ENCODE assay signal across 10 cellular contexts in the genomic region with DNA sequence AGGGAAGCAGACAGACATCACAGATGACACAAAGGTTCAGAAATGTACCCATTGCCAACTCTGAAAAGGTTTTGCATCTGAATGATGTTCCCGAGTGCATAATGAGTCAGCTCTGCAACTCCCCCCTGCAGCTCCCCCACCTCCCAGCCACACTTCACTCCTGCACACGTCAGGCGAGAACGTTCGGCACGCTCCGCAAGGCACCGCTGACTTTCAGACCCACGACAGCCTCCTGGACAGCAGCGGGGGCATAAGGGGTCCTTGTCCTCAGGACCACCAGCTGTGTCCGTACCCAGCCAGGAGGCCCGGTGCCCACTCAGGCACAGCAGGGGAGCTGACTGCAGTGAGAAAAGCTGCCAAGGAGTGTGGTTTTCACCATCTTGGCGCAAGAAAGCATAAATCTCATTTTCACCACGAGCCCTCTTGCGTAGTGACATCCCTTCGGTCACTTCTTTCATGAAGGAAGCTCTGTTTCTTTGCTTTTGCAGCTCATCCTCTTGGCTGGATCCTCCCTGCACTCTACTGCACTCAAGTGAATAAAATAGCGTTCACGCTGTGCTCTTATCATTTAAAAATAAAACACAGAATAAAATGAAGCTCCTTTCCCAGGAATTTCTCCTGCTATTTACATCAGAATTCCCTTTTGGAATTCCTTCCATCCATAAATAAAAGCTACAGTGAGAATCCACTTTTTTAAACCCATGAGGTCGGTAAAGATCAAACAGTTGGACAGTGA. TPM values are rescaled to one million over a fixed set of nuclear protein-coding genes. Genes with fewer than 3 reads are reported as not detected.
DNase-seq lines count a peak whose midpoint lies in the region; ATAC-seq, FAIRE-seq and TF ChIP-seq lines count a peak whose summit lies in the region.
"Had no signal": no experiment of that assay in that cellular context is flagged by ENCODE, and none has a peak within 500 bp of the region (broad histone marks: within the 10 kb centered on the region; RNA-seq: fewer than 3 reads in every experiment).

No MANE protein-coding gene starts in this region.

- no peak overlapping the region for H3K4me3 ChIP-seq in uterus

- intact Hi-C loops in uterus (cut with DNase I; ENCODE audit: low total_unique reads), result no loop called here

- TF ChIP-seq POLR2A in uterus (IDR thresholded peaks at IDR 0.05) (no peak), GM12892 (IDR thresholded peaks at IDR 0.05; ENCODE audit: low read depth, low read length) (no peak)

- H3K27ac ChIP-seq in uterus, result peak overlapping the region; percentile 46 to 50

- no peak for FAIRE-seq in GM12892 (lab: Jason Lieb, UNC)

- peak; percentile 7 to 32 for DNase-seq in NOMO-1 (lab: John Stamatoyannopoulos, UW; ENCODE audit: unreplicated experiment in 2 of 2)
- DNase-seq in NOMO-1 treated with dmso at 0.1 percent for 144 hours (lab: John Stamatoyannopoulos, UW; ENCODE audit: unreplicated experiment), result no peak
- peak; percentile 49 for DNase-seq in cerebellum (ENCODE audit: low spot score)
- DNase-seq in left kidney (ENCODE audit: low read depth, low spot score), result peak; percentile 79
- peak in 1 of 2 donors; percentile 47 for DNase-seq in uterus
- DNase-seq in GM12892 (ENCODE audit: insufficient read length), result no peak
- no peak for DNase-seq in RPMI8226
- DNase-seq: activated naive CD4-positive, alpha-beta T cell had no signal

- no peak for ATAC-seq in GM19467 (IDR thresholded peaks at IDR 0.05; ENCODE audit: unreplicated experiment)
- ATAC-seq: natural killer cell treated with Interleukin-12 subunit alpha and Interleukin-12 subunit beta and Interleukin-15 and Interleukin-18, amount 100 ng/mL, for 72 hours had no signal

- peaks cover 4 to 5% of the 10 kb centered on the region in 2 donors for H3K4me1 ChIP-seq in uterus

- H3K9me3 ChIP-seq in uterus, result no peaks in the 10 kb centered on the region

- no peaks in the 10 kb centered on the region for H3K27me3 ChIP-seq in uterus

- TF ChIP-seq CTCF in uterus (IDR thresholded peaks at IDR 0.05), result no peak

- no peaks in the 10 kb centered on the region for H3K36me3 ChIP-seq in uterus

RNA-seq across cellular contexts. Expression of gene GFPT2, which starts 9.9 kb away (rescaled TPM):
- total RNA-seq in cerebellum, result 38.2 TPM
- total RNA-seq in uterus, result 100 to 1,000 TPM in 1 of 4 donors, 10 to 100 TPM in 3; 18.2 to 118 (median 47.8) TPM
- 1.1 TPM for polyA plus RNA-seq in GM12892 (2012; ENCODE audit: missing spikeins)

RNA-seq across cellular contexts. Expression of gene MAPK9, which starts 51.4 kb away (rescaled TPM):
- 76.6 TPM for total RNA-seq in cerebellum
- total RNA-seq in uterus, result 10 to 100 TPM in 3 of 4 donors, 1 to 10 TPM in 1; 9.2 to 45.1 (median 33.3) TPM
- polyA plus RNA-seq in GM12892 (2012; ENCODE audit: missing spikeins), result 24.1 TPM

Comparison
In these comparisons a context has a peak if more than half of its experiments do, and no peak if none do; other contexts are left out.
1. DNase-seq: peak in NOMO-1 (2 of 2), cerebellum (single experiment) and left kidney (single experiment); none in NOMO-1 treated with dmso at 0.1 percent for 144 hours (single experiment), GM12892 (single experiment) and RPMI8226 (single experiment).